Comparison of ENCODE assay signal across 19 cellular contexts in genomic region chr15:29805708-29806104, GRCh38. TPM values are rescaled to one million over a fixed set of nuclear protein-coding genes. Genes with fewer than 3 reads are reported as not detected.
A peak's percentile ranks its signal among the peaks of the same experiment; 100 is the strongest.
DNase-seq lines count a peak whose midpoint lies in the region; ATAC-seq, FAIRE-seq and TF ChIP-seq lines count a peak whose summit lies in the region.
"Had no signal": no experiment of that assay in that cellular context is flagged by ENCODE, and none has a peak within 500 bp of the region (broad histone marks: within the 10 kb centered on the region; RNA-seq: fewer than 3 reads in every experiment).

No MANE protein-coding gene starts in this region.

- no peak for ATAC-seq in A549
- no peak for ATAC-seq in IMR-90 (ENCODE audit: low read depth)

- H3K9ac ChIP-seq in IMR-90 (ENCODE audit: low read depth, low read length) (no peak overlapping the region), trophoblast cell (ENCODE audit: low read length) (no peak overlapping the region)
- H3K9ac ChIP-seq: KMS-11 had no signal

- H3K9me3 Mint-ChIP-seq in endothelial cell (ENCODE audit: unreplicated experiment), result no peaks in the 10 kb centered on the region

- no peaks in the 10 kb centered on the region for H3K79me2 ChIP-seq in trophoblast cell (ENCODE audit: control insufficient read depth, insufficient read depth, low read length, poor library complexity)

- H3K79me1 ChIP-seq in IMR-90 (ENCODE audit: low read depth in 1 of 2, low read length in 2 of 2) (peaks cover 22 to 73% of the 10 kb centered on the region in 2 experiments), trophoblast cell (ENCODE audit: low read length) (no peaks in the 10 kb centered on the region)

- no peak for TF ChIP-seq POLR2A in A549 (IDR thresholded peaks at IDR 0.05; ENCODE audit: low read length)
- TF ChIP-seq POLR2A in IMR-90 (IDR thresholded peaks at IDR 0.05; ENCODE audit: low read depth, low read length), result no peak

- H3K4me1 ChIP-seq in A549 (peaks cover 58% of the 10 kb centered on the region), IMR-90 (ENCODE audit: control insufficient read depth, insufficient read depth, low read length) (peaks cover 8% of the 10 kb centered on the region; the same call in 1 of the 2 replicates), trophoblast cell (ENCODE audit: control insufficient read depth in 1 of 2, insufficient read depth in 2 of 2, low read length in 2 of 2) (peaks cover 0 to 3% of the 10 kb centered on the region in 2 experiments)

- no peak overlapping the region for H2AFZ ChIP-seq in IMR-90 (replicated peaks; ENCODE audit: low read length, poor library complexity)
- H2AFZ ChIP-seq in trophoblast cell (ENCODE audit: insufficient read depth, low read length, poor library complexity), result no peak overlapping the region

- H3K9me1 ChIP-seq in IMR-90 (ENCODE audit: insufficient read depth, low read length), result peaks cover 9% of the 10 kb centered on the region

- H3K56ac ChIP-seq in IMR-90 (ENCODE audit: extremely low read depth, insufficient read depth, low read length), result no peak overlapping the region

- H3K4me2 ChIP-seq in A549 (peak overlapping the region; percentile 29), IMR-90 (ENCODE audit: low read depth, low read length) (no peak overlapping the region), trophoblast cell (ENCODE audit: low read length) (no peak overlapping the region)
- H3K4me2 ChIP-seq: KMS-11 had no signal

- no peaks in the 10 kb centered on the region for H3K36me3 ChIP-seq in IMR-90 (ENCODE audit: control insufficient read depth, insufficient read depth, low read length)
- H3K36me3 ChIP-seq in trophoblast cell (ENCODE audit: control insufficient read depth in 1 of 2, insufficient read depth in 2 of 2, low read length in 2 of 2), result no peaks in the 10 kb centered on the region
- H3K36me3 ChIP-seq: BE2C had no signal

- no peaks in the 10 kb centered on the region for H3K9me3 ChIP-seq in A549
- H3K9me3 ChIP-seq in IMR-90 (ENCODE audit: control insufficient read depth, insufficient read depth, low read length), result no peaks in the 10 kb centered on the region
- no peaks in the 10 kb centered on the region for H3K9me3 ChIP-seq in trophoblast cell (ENCODE audit: insufficient read depth, low read depth, low read length)
- H3K9me3 ChIP-seq: BE2C had no signal

- BruUV-seq in IMR-90 (replicated peaks; lab: Mats Ljungman, UMichigan), result no TSS peak

- H2AK9ac ChIP-seq in IMR-90 (replicated peaks; ENCODE audit: low read depth, low read length, poor library complexity), result no peak overlapping the region

- H2BK20ac ChIP-seq in IMR-90 (ENCODE audit: low read depth, low read length), result no peak overlapping the region

- H3K27ac ChIP-seq in A549 (no peak overlapping the region), IMR-90 (ENCODE audit: insufficient read depth, low read length) (no peak overlapping the region), trophoblast cell (ENCODE audit: low read depth, low read length) (no peak overlapping the region)
- H3K27ac ChIP-seq: KMS-11, RWPE1 had no signal

- H3K27me3 ChIP-seq in IMR-90 (ENCODE audit: control insufficient read depth, insufficient read depth, low read length) (no peaks in the 10 kb centered on the region), trophoblast cell (ENCODE audit: insufficient read depth, low read length) (no peaks in the 10 kb centered on the region)
- H3K27me3 ChIP-seq: BE2C had no signal

- POLR2A ChIA-PET in A549 (lab: Yijun Ruan, JAX), result interaction anchor here (2.9 kb wide), 1 partner anchor 16 kb away, joined by 9 read pairs; the partner anchor contains the start of gene TJP1
- POLR2A ChIA-PET in IMR-90 (lab: Charles Lee; ENCODE audit: unreplicated experiment), result no interaction called here

- no peak overlapping the region for H4K91ac ChIP-seq in IMR-90 (ENCODE audit: insufficient read depth, low read depth, low read length)
- no peak overlapping the region for H4K91ac ChIP-seq in trophoblast cell (ENCODE audit: low read depth, low read length)

- in situ Hi-C loops in IMR-90 (cut with MboI; ENCODE audit: low sequenced_read_pairs), result no loop called here

- H2AK5ac ChIP-seq in IMR-90 (ENCODE audit: low read depth, low read length), result no peak overlapping the region
- no peak overlapping the region for H2AK5ac ChIP-seq in trophoblast cell (ENCODE audit: low read length)

- TF ChIP-seq CTCF in A549 (IDR thresholded peaks at IDR 0.05) (no peak), IMR-90 (conservative IDR thresholded peaks at IDR 0.05; ENCODE audit: low read depth, low read length) (no peak), endothelial cell (IDR thresholded peaks at IDR 0.05; ENCODE audit: unreplicated experiment) (no peak)

- intact Hi-C loops in IMR-90 (cut with micrococcal nuclease), result loop anchor here (2.0 to 5.0 kb wide), 2 partner anchors 13 to 38 kb away; no protein-coding TSS in a partner anchor

- no peak for TF ChIP-seq EP300 in A549 (IDR thresholded peaks at IDR 0.05)

- no peak overlapping the region for H3K4ac ChIP-seq in IMR-90 (ENCODE audit: low read depth, low read length)
- peak overlapping the region; percentile 34 for H3K4ac ChIP-seq in trophoblast cell (ENCODE audit: low read depth, low read length)

- no peak overlapping the region for H3K18ac ChIP-seq in IMR-90 (ENCODE audit: low read depth, low read length)
- H3K18ac ChIP-seq in trophoblast cell (ENCODE audit: low read length), result no peak overlapping the region

- FAIRE-seq in A549 (lab: Jason Lieb, UNC), result peak; percentile 93

- H3K14ac ChIP-seq in IMR-90 (replicated peaks; ENCODE audit: low read depth, low read length), result no peak overlapping the region
- no peak overlapping the region for H3K14ac ChIP-seq in trophoblast cell (ENCODE audit: low read length)

- dilution Hi-C loops in IMR-90 (cut with HindIII; ENCODE audit: low sequenced_read_pairs, unreplicated experiment), result no loop called here

- H2BK5ac ChIP-seq in IMR-90 (ENCODE audit: low read depth, low read length, poor library complexity, severe bottlenecking) (no peak overlapping the region), trophoblast cell (ENCODE audit: low read depth, low read length, poor library complexity) (no peak overlapping the region)

- no peak overlapping the region for H2BK15ac ChIP-seq in IMR-90 (ENCODE audit: low read depth, low read length)

- no peak for TF ChIP-seq RAD21 in A549 (conservative IDR thresholded peaks at IDR 0.05 in 1 of 2, IDR thresholded peaks at IDR 0.05 in 1 of 2)
- no peak for TF ChIP-seq RAD21 in IMR-90 (IDR thresholded peaks at IDR 0.05; ENCODE audit: low read length)

- H4K8ac ChIP-seq in IMR-90 (ENCODE audit: low read depth in 2 of 2, low read length in 2 of 2) (no peak overlapping the region; a peak in 1 of 4 replicates), trophoblast cell (ENCODE audit: low read depth, low read length) (no peak overlapping the region)

- H3K23ac ChIP-seq in IMR-90 (ENCODE audit: low read depth, low read length) (peak overlapping the region; percentile 52; the same call in 1 of the 2 replicates), trophoblast cell (ENCODE audit: low read length) (no peak overlapping the region)

- H3K4me3 ChIP-seq in A549, result no peak overlapping the region
- no peak overlapping the region for H3K4me3 ChIP-seq in IMR-90 (ENCODE audit: insufficient read depth, low read depth, low read length)
- H3K4me3 ChIP-seq in trophoblast cell (ENCODE audit: low read depth, low read length), result no peak overlapping the region

- H3K27ac Mint-ChIP-seq in endothelial cell (ENCODE audit: unreplicated experiment), result peak overlapping the region; percentile 20
- H3K27ac Mint-ChIP-seq: CD4-positive, CD25-positive, alpha-beta regulatory T cell had no signal

- H3K4me1 Mint-ChIP-seq in endothelial cell (ENCODE audit: unreplicated experiment), result peaks cover 78% of the 10 kb centered on the region
- H3K4me1 Mint-ChIP-seq: CD4-positive, CD25-positive, alpha-beta regulatory T cell had no signal

- H2BK12ac ChIP-seq in trophoblast cell (ENCODE audit: low read length), result no peak overlapping the region

- no peak overlapping the region for H4K5ac ChIP-seq in IMR-90 (ENCODE audit: low read depth, low read length)

- peaks cover 8% of the 10 kb centered on the region for H3K27me3 Mint-ChIP-seq in endothelial cell (ENCODE audit: unreplicated experiment)

- H4K12ac ChIP-seq in trophoblast cell (ENCODE audit: low read depth, low read length), result no peak overlapping the region

- WGBS in A549 (ENCODE audit: missing lambda C conversion rate), result 76% methylated on average over 4 of the region's 4 CpGs
- 0% methylated on average over 1 of the region's 4 CpGs; no CpG with 5 or more reads in 1 of the 2 experiments for WGBS in IMR-90 (ENCODE audit: extremely low coverage in 2 of 2, insufficient read length in 1 of 2), 2 experiments
- WGBS in trophoblast cell (ENCODE audit: extremely low coverage, insufficient coverage, insufficient read length), result no CpG with 5 or more reads among the region's 4 CpGs

- CTCF ChIA-PET in A549 (lab: Yijun Ruan, JAX), result interaction anchor here (1.0 to 1.5 kb wide), 5 partner anchors 9 to 238 kb away, joined by 3 to 4 read pairs (median 3); no protein-coding TSS in a partner anchor
- CTCF ChIA-PET in IMR-90 (lab: Yijun Ruan, JAX), result interaction anchor here (2.0 kb wide), 1 partner anchor 120 kb away, joined by 8 read pairs; no protein-coding TSS in a partner anchor

- H4K20me1 ChIP-seq in IMR-90 (ENCODE audit: insufficient read depth, low read length), result peaks cover 79% of the 10 kb centered on the region

- DNase-seq in A549 (ENCODE audit: low read depth in 1 of 2, low spot score in 1 of 2) (no peak), IMR-90 (no peak), endothelial cell (ENCODE audit: low spot score) (no peak), trophoblast cell (no peak), HT-29 (ENCODE audit: low spot score) (no peak), NCI-H2081 (lab: John Stamatoyannopoulos, UW) (no peak)
- no peak for DNase-seq in activated CD4-positive, alpha-beta T cell treated with anti-CD3 and anti-CD28 coated beads, Interleukin-2, amount 50 U/mL, for 1 hour
- DNase-seq: BE2C; CD4-positive, CD25-positive, alpha-beta regulatory T cell; DMS 273 treated with DMSO at 0.1 percent for 48 hours; DMS79 treated with DMSO at 0.1 percent for 48 hours; H7; NCI-H1092 treated with DMSO at 0.1 percent for 48 hours; NCI-H1436 treated with DMSO at 0.1 percent for 48 hours; NCI-H1930; NCI-H510A treated with DMSO at 0.1 percent for 48 hours; NCI-H748 treated with DMSO at 0.1 percent for 48 hours had no signal

- H3K4me3 Mint-ChIP-seq in endothelial cell (ENCODE audit: unreplicated experiment), result peak overlapping the region; percentile 5
- H3K4me3 Mint-ChIP-seq: CD4-positive, CD25-positive, alpha-beta regulatory T cell had no signal

- H3K36me3 Mint-ChIP-seq in endothelial cell (ENCODE audit: low read depth, unreplicated experiment), result peaks cover 12% of the 10 kb centered on the region
- H3K36me3 Mint-ChIP-seq: CD4-positive, CD25-positive, alpha-beta regulatory T cell had no signal

- no peak overlapping the region for H2BK120ac ChIP-seq in IMR-90 (ENCODE audit: low read depth, low read length)
- no peak overlapping the region for H2BK120ac ChIP-seq in trophoblast cell (ENCODE audit: insufficient read depth, low read length, poor library complexity)

RNA-seq across cellular contexts. Expression of gene TJP1, which starts 16.6 kb away (rescaled TPM):
- 158 and 179 TPM in 2 replicates for polyA plus RNA-seq in A549 (2011; rRNA removed)
- polyA plus RNA-seq in A549 (2012; cell fraction: cytosol; rRNA removed), result 40.7 and 44.6 TPM in 2 replicates
- 35.6 and 48.6 TPM in 2 replicates for polyA plus RNA-seq in A549 (2012; cell fraction: nucleus; rRNA removed)
- 55.0 to 60.6 TPM (median 60.3 TPM) in 3 replicates for polyA plus RNA-seq in A549 (2017; fragmentation: RNase III; extraction: RNeasy Plus Mini Kit Qiagen cat#74134 plus additional on column Dnase treatment)
- polyA minus RNA-seq in A549 (2011; rRNA and poly(A)+ RNA removed), result 136 and 137 TPM in 2 replicates
- total RNA-seq in IMR-90 (2012; rRNA removed), result 43.4 and 61.7 TPM in 2 replicates
- 41.9 and 42.2 TPM in 2 replicates for polyA plus RNA-seq in IMR-90 (2012; rRNA removed)
- polyA plus RNA-seq in IMR-90 (2012; cell fraction: cytosol; rRNA removed), result 13.8 and 15.5 TPM in 2 replicates
- polyA plus RNA-seq in IMR-90 (2012; cell fraction: nucleus; rRNA removed; ENCODE audit: low replicate concordance), result 15.4 and 56.9 TPM in 2 replicates
- 473 TPM for total RNA-seq in endothelial cell (ENCODE audit: unreplicated experiment)
- 85.2 and 88.6 TPM in 2 replicates for polyA plus RNA-seq in trophoblast cell (2013)
- total RNA-seq in HT-29 (2014; rRNA removed; shearing (Covaris generic)), result 58.8 and 61.6 TPM in 2 replicates
- total RNA-seq: CD4-positive, CD25-positive, alpha-beta regulatory T cell had no signal
